In genomic region chr3:16300282-16300681, GRCh38 we compare ENCODE assay signal across 13 cellular contexts. TPM values are rescaled to one million over a fixed set of nuclear protein-coding genes. Genes with fewer than 3 reads are reported as not detected.
DNase-seq lines count a peak whose midpoint lies in the region; ATAC-seq lines count a peak whose summit lies in the region.
"Had no signal": no experiment of that assay in that cellular context is flagged by ENCODE, and none has a peak within 500 bp of the region (broad histone marks: within the 10 kb centered on the region; RNA-seq: fewer than 3 reads in every experiment).

No MANE protein-coding gene starts in this region.

- H3K4me3 Mint-ChIP-seq in activated CD4-positive, alpha-beta memory T cell treated with anti-CD3 and anti-CD28 coated beads, Interleukin-2, amount 10 ng/mL, durations not matched to agents 7 days and 5 days = no peak overlapping the region
- peak overlapping the region; percentile 88 for H3K4me3 Mint-ChIP-seq in natural killer cell treated with Interleukin-12 subunit alpha and Interleukin-12 subunit beta and Interleukin-15 and Interleukin-18, amount 100 ng/mL, for 72 hours
- H3K4me3 Mint-ChIP-seq: nephron had no signal

- peaks cover 8% of the 10 kb centered on the region for H3K9me3 Mint-ChIP-seq in activated CD4-positive, alpha-beta memory T cell treated with anti-CD3 and anti-CD28 coated beads, Interleukin-2, amount 10 ng/mL, durations not matched to agents 7 days and 5 days
- no peaks in the 10 kb centered on the region for H3K9me3 Mint-ChIP-seq in natural killer cell treated with Interleukin-12 subunit alpha and Interleukin-12 subunit beta and Interleukin-15 and Interleukin-18, amount 100 ng/mL, for 72 hours

- CTCF ChIA-PET in activated CD4-positive, alpha-beta memory T cell treated with anti-CD3 and anti-CD28 coated beads, Interleukin-2, amount 10 ng/mL, durations not matched to agents 7 days and 5 days (lab: Charles Lee) = interaction anchor here (1.1 to 3.1 kb wide), 5 partner anchors 9 to 250 kb away, joined by 3 to 51 read pairs (median 15); no protein-coding TSS in a partner anchor

- peak overlapping the region; percentile 94 for H3K27ac Mint-ChIP-seq in activated CD4-positive, alpha-beta memory T cell treated with anti-CD3 and anti-CD28 coated beads, Interleukin-2, amount 10 ng/mL, durations not matched to agents 7 days and 5 days
- peak overlapping the region; percentile 83 to 87 for H3K27ac Mint-ChIP-seq in natural killer cell treated with Interleukin-12 subunit alpha and Interleukin-12 subunit beta and Interleukin-15 and Interleukin-18, amount 100 ng/mL, for 72 hours

- no peak for DNase-seq in activated CD4-positive, alpha-beta memory T cell treated with anti-CD3 and anti-CD28 coated beads, Interleukin-2, amount 10 ng/mL, durations not matched to agents 7 days and 5 days
- no peak for DNase-seq in natural killer cell treated with Interleukin-12 subunit alpha and Interleukin-12 subunit beta and Interleukin-15 and Interleukin-18, amount 100 ng/mL, for 72 hours (ENCODE audit: low spot score)
- DNase-seq in AG08395 (ENCODE audit: low spot score) = no peak
- no peak for DNase-seq in dedifferentiated amniotic fluid mesenchymal stem cell (ENCODE audit: extremely low spot score)
- no peak for DNase-seq in NCI-H2107 (lab: John Stamatoyannopoulos, UW)
- DNase-seq: cortex of kidney; DMS79 treated with DMSO at 0.1 percent for 48 hours; NCI-H1417; stimulated activated CD4-positive, alpha-beta T cell treated with anti-CD3 and anti-CD28 coated beads, Interleukin-4, amount 100 ng/mL, for 24 hours had no signal

- H3K27me3 Mint-ChIP-seq in activated CD4-positive, alpha-beta memory T cell treated with anti-CD3 and anti-CD28 coated beads, Interleukin-2, amount 10 ng/mL, durations not matched to agents 7 days and 5 days = no peaks in the 10 kb centered on the region
- no peaks in the 10 kb centered on the region for H3K27me3 Mint-ChIP-seq in natural killer cell treated with Interleukin-12 subunit alpha and Interleukin-12 subunit beta and Interleukin-15 and Interleukin-18, amount 100 ng/mL, for 72 hours

- peaks cover 86% of the 10 kb centered on the region for H3K36me3 Mint-ChIP-seq in activated CD4-positive, alpha-beta memory T cell treated with anti-CD3 and anti-CD28 coated beads, Interleukin-2, amount 10 ng/mL, durations not matched to agents 7 days and 5 days (ENCODE audit: low read depth)
- H3K36me3 Mint-ChIP-seq in natural killer cell treated with Interleukin-12 subunit alpha and Interleukin-12 subunit beta and Interleukin-15 and Interleukin-18, amount 100 ng/mL, for 72 hours = peaks cover 42% of the 10 kb centered on the region

- peak; percentile 52 for ATAC-seq in GM18502 (IDR thresholded peaks at IDR 0.05; ENCODE audit: poor library complexity, unreplicated experiment)
- ATAC-seq in HG02798 (IDR thresholded peaks at IDR 0.05; ENCODE audit: poor library complexity, unreplicated experiment) = peak; percentile 56
- peak; percentile 43 to 64 for ATAC-seq in natural killer cell treated with Interleukin-12 subunit alpha and Interleukin-12 subunit beta and Interleukin-15 and Interleukin-18, amount 100 ng/mL, for 72 hours
- no peak for ATAC-seq in HG03135 (IDR thresholded peaks at IDR 0.05; ENCODE audit: unreplicated experiment)

- peaks cover 89% of the 10 kb centered on the region for H3K4me1 Mint-ChIP-seq in activated CD4-positive, alpha-beta memory T cell treated with anti-CD3 and anti-CD28 coated beads, Interleukin-2, amount 10 ng/mL, durations not matched to agents 7 days and 5 days
- peaks cover 59 to 77% of the 10 kb centered on the region in 2 donors for H3K4me1 Mint-ChIP-seq in natural killer cell treated with Interleukin-12 subunit alpha and Interleukin-12 subunit beta and Interleukin-15 and Interleukin-18, amount 100 ng/mL, for 72 hours (ENCODE audit: low read depth in 2 of 2)

- POLR2A ChIA-PET in activated CD4-positive, alpha-beta memory T cell treated with anti-CD3 and anti-CD28 coated beads, Interleukin-2, amount 10 ng/mL, durations not matched to agents 7 days and 5 days (lab: Charles Lee) = interaction anchor here (1.3 to 3.0 kb wide), 9 partner anchors 9 to 216 kb away, joined by 3 to 36 read pairs (median 10); partner anchors contain the start of genes DPH3 and OXNAD1

RNA-seq across cellular contexts. Expression of gene OXNAD1, which starts 35.3 kb away (rescaled TPM):
- total RNA-seq in activated CD4-positive, alpha-beta memory T cell treated with anti-CD3 and anti-CD28 coated beads, Interleukin-2, amount 10 ng/mL, durations not matched to agents 7 days and 5 days = 10 to 100 TPM; 26.9 to 27.1 TPM
- 10 to 100 TPM; 16.0 to 31.4 TPM for total RNA-seq in natural killer cell treated with Interleukin-12 subunit alpha and Interleukin-12 subunit beta and Interleukin-15 and Interleukin-18, amount 100 ng/mL, for 72 hours

RNA-seq across cellular contexts. Expression of gene DPH3, which starts 35.5 kb away (rescaled TPM):
- total RNA-seq in activated CD4-positive, alpha-beta memory T cell treated with anti-CD3 and anti-CD28 coated beads, Interleukin-2, amount 10 ng/mL, durations not matched to agents 7 days and 5 days = 10 to 100 TPM; 16.7 to 19.8 TPM
- 10 to 100 TPM; 24.4 to 25.7 TPM for total RNA-seq in natural killer cell treated with Interleukin-12 subunit alpha and Interleukin-12 subunit beta and Interleukin-15 and Interleukin-18, amount 100 ng/mL, for 72 hours
